In genomic region chr16:10547708-10548107, GRCh38 we compare ENCODE assay signal across 9 cellular contexts.
"Had no signal": no experiment of that assay in that cellular context is flagged by ENCODE, and none has a peak within 500 bp of the region (broad histone marks: within the 10 kb centered on the region; RNA-seq: fewer than 3 reads in every experiment).

No MANE protein-coding gene starts in this region.

- H3K4me3 ChIP-seq: GM23248, GM23338, HAP-1 had no signal

- H3K9me3 ChIP-seq: HAP-1 had no signal

- H3K4me1 ChIP-seq: HAP-1 had no signal

- DNase-seq: GM23248, GOT3, H7, H9, HCEC 1CT, HFFc6 had no signal

- ATAC-seq: GM23338, HCT116 had no signal

- H3K27ac ChIP-seq: GM23248 had no signal
